In the genomic region with DNA sequence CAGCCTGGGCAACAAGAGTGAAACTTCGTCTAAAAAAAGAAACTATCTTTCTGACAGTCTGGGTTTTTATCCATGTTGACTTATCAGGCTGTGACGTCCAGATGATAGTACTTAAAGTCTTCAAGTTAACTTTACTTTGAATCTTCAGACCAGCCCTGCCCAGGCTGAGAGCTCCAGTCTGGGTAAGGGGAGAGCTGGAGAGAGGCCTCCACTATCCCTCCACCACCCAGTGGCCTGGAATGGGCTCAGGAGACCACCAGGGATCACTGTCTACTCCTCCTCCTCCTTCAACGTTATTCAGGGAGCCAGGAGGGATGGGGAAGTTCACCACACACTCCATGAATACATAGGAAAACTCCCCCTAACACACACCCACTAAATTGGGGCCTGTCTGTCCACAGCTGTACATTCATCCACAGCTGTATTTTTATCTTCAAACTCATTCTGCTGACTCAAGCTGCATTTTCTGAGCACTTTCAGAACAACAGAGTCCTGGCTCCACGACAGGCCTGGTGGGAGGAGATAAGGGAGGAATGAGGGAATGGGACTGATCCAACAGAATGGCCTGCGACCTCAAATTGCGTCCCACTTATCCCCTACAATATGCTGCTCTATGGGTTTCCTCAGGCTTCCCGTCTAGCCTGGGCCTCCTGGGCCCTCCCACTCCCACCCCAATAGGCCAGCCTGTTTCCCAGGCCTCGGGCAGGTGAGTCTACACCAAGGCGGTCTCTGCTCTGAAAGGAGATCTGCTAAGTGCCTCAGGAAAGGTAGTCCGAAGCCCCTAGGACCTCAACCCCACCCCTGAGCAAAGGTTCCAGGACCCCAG, we compare ENCODE assay signal across 8 cellular contexts. TPM values are rescaled to one million over a fixed set of nuclear protein-coding genes. Genes with fewer than 3 reads are reported as not detected.
A peak's percentile ranks its signal among the peaks of the same experiment; 100 is the strongest.
DNase-seq lines count a peak whose midpoint lies in the region; ATAC-seq, FAIRE-seq and TF ChIP-seq lines count a peak whose summit lies in the region.
"Had no signal": no experiment of that assay in that cellular context is flagged by ENCODE, and none has a peak within 500 bp of the region (broad histone marks: within the 10 kb centered on the region; RNA-seq: fewer than 3 reads in every experiment).

No MANE protein-coding gene starts in this region.

- H3K36me3 ChIP-seq in brain microvascular endothelial cell (replicated peaks): no peaks in the 10 kb centered on the region
- H3K36me3 ChIP-seq in kidney (ENCODE audit: control insufficient read depth in 1 of 2, insufficient read depth in 2 of 2, low read length in 2 of 2): no peaks in the 10 kb centered on the region

- peaks cover 35 to 61% of the 10 kb centered on the region in 2 donors for H3K4me1 Mint-ChIP-seq in stimulated activated naive B cell treated with anti-CD40 and anti-IgM and Interleukin-4, amounts not matched to agents 10 μg/mL and 1 μg/mL and 100 μg/mL, for 72 hours

- H3K27me3 Mint-ChIP-seq in stimulated activated naive B cell treated with anti-CD40 and anti-IgM and Interleukin-4, amounts not matched to agents 10 μg/mL and 1 μg/mL and 100 μg/mL, for 72 hours: no peaks in the 10 kb centered on the region

- no peaks in the 10 kb centered on the region for H3K9me3 Mint-ChIP-seq in stimulated activated naive B cell treated with anti-CD40 and anti-IgM and Interleukin-4, amounts not matched to agents 10 μg/mL and 1 μg/mL and 100 μg/mL, for 72 hours

- in situ Hi-C loops in brain microvascular endothelial cell (cut with HindIII; ENCODE audit: low pct_ligation_motif_present, low sequenced_read_pairs): no loop called here

- DNase-seq in OCI-M2 (lab: John Stamatoyannopoulos, UW; ENCODE audit: unreplicated experiment) (peak; percentile 38), brain microvascular endothelial cell (peak; percentile 60), kidney (no peak), NCI-H345 (lab: John Stamatoyannopoulos, UW) (no peak)
- DNase-seq in stimulated activated naive B cell treated with anti-CD40 and anti-IgM and Interleukin-4, amounts not matched to agents 10 μg/mL and 1 μg/mL and 100 μg/mL, for 72 hours: no peak
- DNase-seq: NCI-H1417 treated with DMSO at 0.1 percent for 48 hours had no signal

- peak overlapping the region; percentile 37 to 77 for H3K9ac ChIP-seq in kidney (ENCODE audit: low read length in 2 of 2)

- peak overlapping the region; percentile 79 to 88 for H3K4me3 Mint-ChIP-seq in stimulated activated naive B cell treated with anti-CD40 and anti-IgM and Interleukin-4, amounts not matched to agents 10 μg/mL and 1 μg/mL and 100 μg/mL, for 72 hours

- intact Hi-C loops in kidney (cut with DNase I): no loop called here

- no peaks in the 10 kb centered on the region for H3K27me3 ChIP-seq in brain microvascular endothelial cell (replicated peaks)

- TF ChIP-seq CTCF in brain microvascular endothelial cell (IDR thresholded peaks at IDR 0.05; ENCODE audit: low read depth, low read length, missing control alignments) (no peak), kidney (IDR thresholded peaks at IDR 0.05; ENCODE audit: borderline replicate concordance, extremely low read depth, insufficient read depth) (no peak)

- peak overlapping the region; percentile 68 for H3K27ac ChIP-seq in brain microvascular endothelial cell
- peak overlapping the region in 1 of 2 donors; percentile 67 for H3K27ac ChIP-seq in kidney (ENCODE audit: low read depth in 2 of 2, low read length in 2 of 2)

- ATAC-seq in stimulated activated naive B cell treated with anti-CD40 and anti-IgM and Interleukin-4, amounts not matched to agents 10 μg/mL and 1 μg/mL and 100 μg/mL, for 72 hours (replicated peaks): no peak
- ATAC-seq in GM21619 (IDR thresholded peaks at IDR 0.05; ENCODE audit: unreplicated experiment) (no peak), HG02852 (IDR thresholded peaks at IDR 0.05; ENCODE audit: unreplicated experiment) (no peak)

- peaks cover 10 to 19% of the 10 kb centered on the region in 2 donors for H3K4me1 ChIP-seq in kidney (ENCODE audit: control insufficient read depth in 1 of 2, insufficient read depth in 1 of 2, low read depth in 1 of 2, low read length in 2 of 2)

- peaks cover 0 to 2% of the 10 kb centered on the region in 2 donors for H3K36me3 Mint-ChIP-seq in stimulated activated naive B cell treated with anti-CD40 and anti-IgM and Interleukin-4, amounts not matched to agents 10 μg/mL and 1 μg/mL and 100 μg/mL, for 72 hours

- no peak for FAIRE-seq in kidney (lab: Jason Lieb, UNC)

- no peaks in the 10 kb centered on the region for H3K9me3 ChIP-seq in kidney (ENCODE audit: control insufficient read depth in 1 of 2, low read length in 2 of 2)

- H3K27ac Mint-ChIP-seq in stimulated activated naive B cell treated with anti-CD40 and anti-IgM and Interleukin-4, amounts not matched to agents 10 μg/mL and 1 μg/mL and 100 μg/mL, for 72 hours: peak overlapping the region; percentile 88

- H3K4me3 ChIP-seq in brain microvascular endothelial cell (ENCODE audit: low read depth, low read length): peak overlapping the region; percentile 70
- H3K4me3 ChIP-seq in kidney (ENCODE audit: low read length in 2 of 2): peak overlapping the region; percentile 19 to 71

RNA-seq across cellular contexts. Expression of a gene that starts 1.8 kb away (rescaled TPM):
- 7.2 TPM for total RNA-seq in kidney
- 6.8 TPM for polyA plus RNA-seq in kidney (ENCODE audit: insufficient read depth, low read depth, low replicate concordance)

RNA-seq across cellular contexts. Expression of a gene that starts 46.7 kb away (rescaled TPM):
- total RNA-seq in kidney: 87.3 TPM
- polyA plus RNA-seq in kidney (ENCODE audit: insufficient read depth, low read depth, low replicate concordance): 4.2 TPM

Comparison
In these comparisons a context has a peak if more than half of its experiments do, and no peak if none do; other contexts are left out.
1. DNase-seq: peak in OCI-M2 (single experiment) and brain microvascular endothelial cell (single experiment); none in kidney (single experiment), stimulated activated naive B cell treated with anti-CD40 and anti-IgM and Interleukin-4, amounts not matched to agents 10 μg/mL and 1 μg/mL and 100 μg/mL, for 72 hours (single experiment) and NCI-H345 (single experiment).